In genomic region chr12:122086641-122087285, GRCh38 we compare ENCODE assay signal across 13 cellular contexts. TPM values are rescaled to one million over a fixed set of nuclear protein-coding genes. Genes with fewer than 3 reads are reported as not detected.
DNase-seq lines count a peak whose midpoint lies in the region; ATAC-seq and TF ChIP-seq lines count a peak whose summit lies in the region.
"Had no signal": no experiment of that assay in that cellular context is flagged by ENCODE, and none has a peak within 500 bp of the region (broad histone marks: within the 10 kb centered on the region; RNA-seq: fewer than 3 reads in every experiment).

No MANE protein-coding gene starts in this region.

- dilution Hi-C loops in IMR-90 (cut with HindIII; ENCODE audit: low sequenced_read_pairs, unreplicated experiment) = no loop called here

- no peak overlapping the region for H3K18ac ChIP-seq in IMR-90 (ENCODE audit: low read depth, low read length)

- H4K8ac ChIP-seq in IMR-90 (ENCODE audit: low read depth in 2 of 2, low read length in 2 of 2) = no peak overlapping the region

- TF ChIP-seq CTCF in IMR-90 (conservative IDR thresholded peaks at IDR 0.05; ENCODE audit: low read depth, low read length) = no peak
- no peak for TF ChIP-seq CTCF in left ventricle myocardium inferior (IDR thresholded peaks at IDR 0.05; ENCODE audit: borderline replicate concordance)

- H3K27me3 Mint-ChIP-seq in activated T-helper 1 cell treated with anti-CD3 and anti-CD28 coated beads, Interleukin-12 subunit alpha, Interleukin-12 subunit beta, Interleukin-2, Interleukin-4 antibody, amounts not matched to agents 30 ng/mL and 10 ng/mL and 1 ng/mL, durations not matched to agents 14 hours and 24 hours and 36 hours (ENCODE audit: insufficient read depth) = no peaks in the 10 kb centered on the region

- peak overlapping the region; percentile 14; the same call in 1 of the 2 replicates for H2AK5ac ChIP-seq in IMR-90 (ENCODE audit: low read depth, low read length)

- CTCF ChIA-PET in IMR-90 (lab: Yijun Ruan, JAX) = interaction anchor here (1.0 kb wide), 1 partner anchor 35 kb away, joined by 4 read pairs; no protein-coding TSS in a partner anchor

- no peak for ATAC-seq in IMR-90 (ENCODE audit: low read depth)
- no peak for ATAC-seq in stimulated activated effector memory CD8-positive, alpha-beta T cell treated with anti-CD3 and anti-CD28 coated beads, Interleukin-12 subunit alpha, Interleukin-12 subunit beta, amount 100 ng/mL, for 72 hours
- ATAC-seq in HG03175 (IDR thresholded peaks at IDR 0.05; ENCODE audit: unreplicated experiment) = no peak
- ATAC-seq in GM18511 (IDR thresholded peaks at IDR 0.05; ENCODE audit: unreplicated experiment) = no peak

- no peak overlapping the region for H3K14ac ChIP-seq in IMR-90 (replicated peaks; ENCODE audit: low read depth, low read length)

- peaks cover 77% of the 10 kb centered on the region for H3K4me1 Mint-ChIP-seq in activated T-helper 1 cell treated with anti-CD3 and anti-CD28 coated beads, Interleukin-12 subunit alpha, Interleukin-12 subunit beta, Interleukin-2, Interleukin-4 antibody, amounts not matched to agents 30 ng/mL and 10 ng/mL and 1 ng/mL, durations not matched to agents 14 hours and 24 hours and 36 hours (ENCODE audit: low read depth)
- peaks cover 61% of the 10 kb centered on the region for H3K4me1 Mint-ChIP-seq in stimulated activated effector memory CD8-positive, alpha-beta T cell treated with anti-CD3 and anti-CD28 coated beads, Interleukin-12 subunit alpha, Interleukin-12 subunit beta, amount 100 ng/mL, for 72 hours

- no peak overlapping the region for H2BK5ac ChIP-seq in IMR-90 (ENCODE audit: low read depth, low read length, poor library complexity, severe bottlenecking)

- H3K36me3 Mint-ChIP-seq in activated T-helper 1 cell treated with anti-CD3 and anti-CD28 coated beads, Interleukin-12 subunit alpha, Interleukin-12 subunit beta, Interleukin-2, Interleukin-4 antibody, amounts not matched to agents 30 ng/mL and 10 ng/mL and 1 ng/mL, durations not matched to agents 14 hours and 24 hours and 36 hours (ENCODE audit: low read depth) = peaks cover 46% of the 10 kb centered on the region
- H3K36me3 Mint-ChIP-seq in stimulated activated effector memory CD8-positive, alpha-beta T cell treated with anti-CD3 and anti-CD28 coated beads, Interleukin-12 subunit alpha, Interleukin-12 subunit beta, amount 100 ng/mL, for 72 hours = peaks cover 40% of the 10 kb centered on the region

- H3K4me3 ChIP-seq in IMR-90 (ENCODE audit: insufficient read depth, low read depth, low read length) = no peak overlapping the region
- H3K4me3 ChIP-seq in left ventricle myocardium inferior = peak overlapping the region; percentile 5
- H3K4me3 ChIP-seq: right lobe of liver, testis had no signal

- peak overlapping the region; percentile 66 for H3K27ac Mint-ChIP-seq in activated T-helper 1 cell treated with anti-CD3 and anti-CD28 coated beads, Interleukin-12 subunit alpha, Interleukin-12 subunit beta, Interleukin-2, Interleukin-4 antibody, amounts not matched to agents 30 ng/mL and 10 ng/mL and 1 ng/mL, durations not matched to agents 14 hours and 24 hours and 36 hours
- H3K27ac Mint-ChIP-seq in stimulated activated effector memory CD8-positive, alpha-beta T cell treated with anti-CD3 and anti-CD28 coated beads, Interleukin-12 subunit alpha, Interleukin-12 subunit beta, amount 100 ng/mL, for 72 hours = peak overlapping the region; percentile 83

- H3K4me1 ChIP-seq in IMR-90 (ENCODE audit: control insufficient read depth, insufficient read depth, low read length) (peaks cover 16% of the 10 kb centered on the region), left ventricle myocardium inferior (peaks cover 97% of the 10 kb centered on the region)

- H3K23ac ChIP-seq in IMR-90 (ENCODE audit: low read depth, low read length) = no peak overlapping the region

- H3K56ac ChIP-seq in IMR-90 (ENCODE audit: extremely low read depth, insufficient read depth, low read length) = no peak overlapping the region

- DNase-seq in IMR-90 (no peak), left ventricle myocardium inferior (no peak), NCI-H1930 (lab: John Stamatoyannopoulos, UW) (no peak), EL (no peak)
- no peak for DNase-seq in activated T-helper 1 cell treated with anti-CD3 and anti-CD28 coated beads, Interleukin-12 subunit alpha, Interleukin-12 subunit beta, Interleukin-2, Interleukin-4 antibody, amounts not matched to agents 30 ng/mL and 10 ng/mL and 1 ng/mL, durations not matched to agents 14 hours and 24 hours and 36 hours (ENCODE audit: low spot score)
- DNase-seq in stimulated activated effector memory CD8-positive, alpha-beta T cell treated with anti-CD3 and anti-CD28 coated beads, Interleukin-12 subunit alpha, Interleukin-12 subunit beta, amount 100 ng/mL, for 72 hours (ENCODE audit: low spot score in 2 of 2) = no peak
- DNase-seq: activated CD4-positive, CD25-positive, alpha-beta regulatory T cell treated with anti-CD3 and anti-CD28 coated beads, Interleukin-2, amount 50 U/mL, for 72 hours; midbrain; NCI-H2029; right lobe of liver; testis had no signal

- H4K20me1 ChIP-seq in IMR-90 (ENCODE audit: insufficient read depth, low read length) = peaks cover 56% of the 10 kb centered on the region

- H4K91ac ChIP-seq in IMR-90 (ENCODE audit: insufficient read depth, low read depth, low read length) = no peak overlapping the region

- intact Hi-C loops in IMR-90 (cut with micrococcal nuclease) (no loop called here), left ventricle myocardium inferior (cut with micrococcal nuclease) (no loop called here)
- intact Hi-C loops in activated T-helper 1 cell treated with anti-CD3 and anti-CD28 coated beads, Interleukin-12 subunit alpha, Interleukin-12 subunit beta, Interleukin-2, Interleukin-4 antibody, amounts not matched to agents 30 ng/mL and 10 ng/mL and 1 ng/mL, durations not matched to agents 14 hours and 24 hours and 36 hours (cut with micrococcal nuclease) = loop anchor here (10.0 kb wide), 1 partner anchor 1148 kb away; the partner anchor contains the start of genes MPHOSPH9 and MTRFR

- H3K9ac ChIP-seq in IMR-90 (ENCODE audit: low read depth, low read length) = no peak overlapping the region

- no TSS peak for BruUV-seq in IMR-90 (replicated peaks; lab: Mats Ljungman, UMichigan)

- H2BK20ac ChIP-seq in IMR-90 (ENCODE audit: low read depth, low read length) = no peak overlapping the region

- in situ Hi-C loops in IMR-90 (cut with MboI; ENCODE audit: low sequenced_read_pairs) = no loop called here

- POLR2A ChIA-PET in IMR-90 (lab: Charles Lee; ENCODE audit: unreplicated experiment) = no interaction called here

- peaks cover 39% of the 10 kb centered on the region for H3K36me3 ChIP-seq in IMR-90 (ENCODE audit: control insufficient read depth, insufficient read depth, low read length)
- H3K36me3 ChIP-seq in left ventricle myocardium inferior = peaks cover 16% of the 10 kb centered on the region

- H3K9me3 ChIP-seq in IMR-90 (ENCODE audit: control insufficient read depth, insufficient read depth, low read length) (no peaks in the 10 kb centered on the region), left ventricle myocardium inferior (replicated peaks) (no peaks in the 10 kb centered on the region)
- H3K9me3 ChIP-seq: right lobe of liver, testis had no signal

- no peak overlapping the region for H4K5ac ChIP-seq in IMR-90 (ENCODE audit: low read depth, low read length)

- TF ChIP-seq POLR2A in IMR-90 (IDR thresholded peaks at IDR 0.05; ENCODE audit: low read depth, low read length) = no peak

- H2AK9ac ChIP-seq in IMR-90 (replicated peaks; ENCODE audit: low read depth, low read length, poor library complexity) = no peak overlapping the region

- no peaks in the 10 kb centered on the region for H3K9me3 Mint-ChIP-seq in activated T-helper 1 cell treated with anti-CD3 and anti-CD28 coated beads, Interleukin-12 subunit alpha, Interleukin-12 subunit beta, Interleukin-2, Interleukin-4 antibody, amounts not matched to agents 30 ng/mL and 10 ng/mL and 1 ng/mL, durations not matched to agents 14 hours and 24 hours and 36 hours
- no peaks in the 10 kb centered on the region for H3K9me3 Mint-ChIP-seq in stimulated activated effector memory CD8-positive, alpha-beta T cell treated with anti-CD3 and anti-CD28 coated beads, Interleukin-12 subunit alpha, Interleukin-12 subunit beta, amount 100 ng/mL, for 72 hours

- no peak overlapping the region for H3K27ac ChIP-seq in IMR-90 (ENCODE audit: insufficient read depth, low read length)
- peak overlapping the region; percentile 76 for H3K27ac ChIP-seq in left ventricle myocardium inferior (replicated peaks)
- H3K27ac ChIP-seq: right lobe of liver had no signal

- WGBS in IMR-90 (ENCODE audit: extremely low coverage in 2 of 2, insufficient read length in 1 of 2), 2 experiments = 96% methylated on average over 9 of the region's 18 CpGs; no CpG with 5 or more reads in 1 of the 2 experiments

- no peak overlapping the region for H3K4me3 Mint-ChIP-seq in activated T-helper 1 cell treated with anti-CD3 and anti-CD28 coated beads, Interleukin-12 subunit alpha, Interleukin-12 subunit beta, Interleukin-2, Interleukin-4 antibody, amounts not matched to agents 30 ng/mL and 10 ng/mL and 1 ng/mL, durations not matched to agents 14 hours and 24 hours and 36 hours
- no peak overlapping the region for H3K4me3 Mint-ChIP-seq in stimulated activated effector memory CD8-positive, alpha-beta T cell treated with anti-CD3 and anti-CD28 coated beads, Interleukin-12 subunit alpha, Interleukin-12 subunit beta, amount 100 ng/mL, for 72 hours

- H3K79me1 ChIP-seq in IMR-90 (ENCODE audit: low read depth in 1 of 2, low read length in 2 of 2) = peaks cover 22 to 81% of the 10 kb centered on the region in 2 experiments

- no peak overlapping the region for H3K4ac ChIP-seq in IMR-90 (ENCODE audit: low read depth, low read length)

- H3K4me2 ChIP-seq in IMR-90 (ENCODE audit: low read depth, low read length) = no peak overlapping the region

- H3K27me3 ChIP-seq in IMR-90 (ENCODE audit: control insufficient read depth, insufficient read depth, low read length) (no peaks in the 10 kb centered on the region), left ventricle myocardium inferior (ENCODE audit: low read depth) (no peaks in the 10 kb centered on the region)
- H3K27me3 ChIP-seq: right lobe of liver, testis had no signal

- H3K9me1 ChIP-seq in IMR-90 (ENCODE audit: insufficient read depth, low read length) = peaks cover 22% of the 10 kb centered on the region

- no peak for TF ChIP-seq RAD21 in IMR-90 (IDR thresholded peaks at IDR 0.05; ENCODE audit: low read length)

- H2BK120ac ChIP-seq in IMR-90 (ENCODE audit: low read depth, low read length) = no peak overlapping the region

- no peak overlapping the region for H2BK15ac ChIP-seq in IMR-90 (ENCODE audit: low read depth, low read length)

- H2AFZ ChIP-seq in IMR-90 (replicated peaks; ENCODE audit: low read length, poor library complexity) = no peak overlapping the region

RNA-seq across cellular contexts. Expression of gene MLXIP, which starts 8.2 kb away (rescaled TPM):
- total RNA-seq in IMR-90 (2012; rRNA removed) (2.7 and 3.1 TPM in 2 replicates), left ventricle myocardium inferior (16.7 TPM)
- polyA plus RNA-seq in IMR-90 (2012; rRNA removed) = 9.5 and 10.8 TPM in 2 replicates
- 5.9 and 8.8 TPM in 2 replicates for polyA plus RNA-seq in IMR-90 (2012; cell fraction: cytosol; rRNA removed)
- 29.1 and 35.2 TPM in 2 replicates for polyA plus RNA-seq in IMR-90 (2012; cell fraction: nucleus; rRNA removed; ENCODE audit: low replicate concordance)
- total RNA-seq in activated T-helper 1 cell treated with anti-CD3 and anti-CD28 coated beads, Interleukin-12 subunit alpha, Interleukin-12 subunit beta, Interleukin-2, Interleukin-4 antibody, amounts not matched to agents 30 ng/mL and 10 ng/mL and 1 ng/mL, durations not matched to agents 14 hours and 24 hours and 36 hours = 59.0 and 62.1 TPM in 2 replicates
